11 cellular contexts compared by ENCODE assay signal in genomic region chr20:33793011-33793931, GRCh38. TPM values are rescaled to one million over a fixed set of nuclear protein-coding genes. Genes with fewer than 3 reads are reported as not detected.
DNase-seq lines count a peak whose midpoint lies in the region; ATAC-seq, FAIRE-seq and TF ChIP-seq lines count a peak whose summit lies in the region.
"Had no signal": no experiment of that assay in that cellular context is flagged by ENCODE, and none has a peak within 500 bp of the region (broad histone marks: within the 10 kb centered on the region; RNA-seq: fewer than 3 reads in every experiment).

No MANE protein-coding gene starts in this region.

- H3K9ac ChIP-seq in HCT116 (ENCODE audit: low read length): no peak overlapping the region
- H3K9ac ChIP-seq in adipocyte (ENCODE audit: low read length): peak overlapping the region; percentile 38
- no peak overlapping the region for H3K9ac ChIP-seq in kidney (ENCODE audit: low read length in 2 of 2)

- H3K4me3 ChIP-seq in HCT116 (replicated peaks in 1 of 2; ENCODE audit: low read depth in 1 of 2, low read length in 2 of 2) (no peak overlapping the region), adipocyte (ENCODE audit: low read length) (no peak overlapping the region), kidney (ENCODE audit: low read length in 2 of 2) (no peak overlapping the region), spleen (peak overlapping the region in 1 of 8 donors; percentile 11)
- H3K4me3 ChIP-seq: SK-N-MC had no signal

- TF ChIP-seq RAD21 in HCT116 (IDR thresholded peaks at IDR 0.05; ENCODE audit: low read depth): no peak

- intact Hi-C loops in HCT116 (cut with micrococcal nuclease): loop anchor here (10.0 kb wide), 1 partner anchor 272 kb away; no protein-coding TSS in a partner anchor
- intact Hi-C loops in kidney (cut with DNase I): no loop called here
- intact Hi-C loops in spleen (cut with DNase I; ENCODE audit: low total_unique reads): no loop called here

- H3K9me3 ChIP-seq in HCT116 (ENCODE audit: control insufficient read depth in 1 of 2, insufficient read depth in 1 of 2, low read depth in 1 of 2, low read length in 2 of 2) (no peaks in the 10 kb centered on the region), adipocyte (ENCODE audit: control insufficient read depth, low read length) (no peaks in the 10 kb centered on the region), kidney (ENCODE audit: control insufficient read depth in 1 of 2, low read length in 2 of 2) (no peaks in the 10 kb centered on the region), spleen (no peaks in the 10 kb centered on the region)
- H3K9me3 ChIP-seq: neutrophil had no signal

- no peak for FAIRE-seq in kidney (lab: Jason Lieb, UNC)

- H3K4me1 ChIP-seq in HCT116 (ENCODE audit: control insufficient read depth in 1 of 2, insufficient read depth in 2 of 2, low read length in 2 of 2) (peaks cover 63 to 90% of the 10 kb centered on the region in 2 experiments), adipocyte (ENCODE audit: control insufficient read depth, insufficient read depth, low read length) (peaks cover 18% of the 10 kb centered on the region), kidney (ENCODE audit: control insufficient read depth in 1 of 2, insufficient read depth in 1 of 2, low read depth in 1 of 2, low read length in 2 of 2) (peaks cover 3 to 7% of the 10 kb centered on the region in 2 donors), spleen (peaks cover 0 to 28% (median 13%) of the 10 kb centered on the region in 6 donors)

- RAD21 ChIA-PET in HCT116 (lab: Charles Lee; ENCODE audit: low non-redundant PET in 1 of 2, low total read pairs in 2 of 2, uncharacterized antibody in 2 of 2, unreplicated experiment in 2 of 2): no interaction called here

- H3K79me2 ChIP-seq in HCT116 (ENCODE audit: insufficient read depth, low read length): no peaks in the 10 kb centered on the region

- TF ChIP-seq POLR2A in HCT116 (IDR thresholded peaks at IDR 0.05; ENCODE audit: borderline replicate concordance, extremely low read depth, insufficient read depth, insufficient read length) (no peak), spleen (IDR thresholded peaks at IDR 0.05) (no peak)

- DNase-seq in HCT116 (ENCODE audit: low read depth, low spot score): no peak
- DNase-seq in adipocyte (ENCODE audit: low read depth): no peak
- peak; percentile 76 for DNase-seq in kidney
- DNase-seq in spleen: peak; percentile 82
- DNase-seq in NCI-H1092 (lab: John Stamatoyannopoulos, UW): no peak
- no peak for DNase-seq in activated T-cell treated with anti-CD3 and anti-CD28 coated beads for 4 hours
- DNase-seq: hypothalamus, NCI-H345 had no signal

- H2AFZ ChIP-seq in HCT116 (ENCODE audit: low read depth, low read length, poor library complexity, severe bottlenecking): no peak overlapping the region

- H3K4me2 ChIP-seq in HCT116 (ENCODE audit: low read length): peak overlapping the region; percentile 28; the same call in 1 of the 2 replicates

- H3K36me3 ChIP-seq in HCT116 (ENCODE audit: control insufficient read depth in 1 of 2, insufficient read depth in 2 of 2, low read length in 2 of 2): peaks cover 0 to 3% of the 10 kb centered on the region in 2 experiments; a peak in 1 of 4 replicates
- H3K36me3 ChIP-seq in adipocyte (ENCODE audit: control insufficient read depth, insufficient read depth, low read length, severe bottlenecking): no peaks in the 10 kb centered on the region
- no peaks in the 10 kb centered on the region for H3K36me3 ChIP-seq in kidney (ENCODE audit: control insufficient read depth in 1 of 2, insufficient read depth in 2 of 2, low read length in 2 of 2)
- H3K36me3 ChIP-seq in spleen: peaks cover 0 to 36% (median 11%) of the 10 kb centered on the region in 6 donors

- H3K9me2 ChIP-seq in HCT116 (ENCODE audit: insufficient read depth): no peaks in the 10 kb centered on the region

- 57 to 72% (median 62%) methylated on average over 21 of the region's 21 CpGs for WGBS in spleen, 5 donors

- TF ChIP-seq CTCF in HCT116 (IDR thresholded peaks at IDR 0.05 in 2 of 3, conservative IDR thresholded peaks at IDR 0.05 in 1 of 3; ENCODE audit: borderline replicate concordance in 1 of 3, insufficient read depth in 1 of 3, low read depth in 2 of 3, low read length in 2 of 3): no peak
- no peak for TF ChIP-seq CTCF in kidney (IDR thresholded peaks at IDR 0.05; ENCODE audit: borderline replicate concordance, extremely low read depth, insufficient read depth)
- no peak for TF ChIP-seq CTCF in spleen (IDR thresholded peaks at IDR 0.05 in 8 of 11, conservative IDR thresholded peaks at IDR 0.05 in 3 of 11)

- CTCF ChIA-PET in HCT116 (lab: Charles Lee): interaction anchor here (0.9 to 1.3 kb wide), 7 partner anchors 10 to 276 kb away, joined by 3 to 7 read pairs (median 4); no protein-coding TSS in a partner anchor

- no peak overlapping the region for H3K27ac ChIP-seq in HCT116 (ENCODE audit: low read depth, low read length)
- peak overlapping the region in 1 of 2 donors; percentile 53 for H3K27ac ChIP-seq in kidney (ENCODE audit: low read depth in 2 of 2, low read length in 2 of 2)
- peak overlapping the region in 7 of 8 donors; percentile 33 to 75 (median 66) for H3K27ac ChIP-seq in spleen
- H3K27ac ChIP-seq: neutrophil, SK-N-MC had no signal

- no peaks in the 10 kb centered on the region for H4K20me1 ChIP-seq in HCT116 (ENCODE audit: insufficient read depth)

- H3K27me3 ChIP-seq in HCT116 (ENCODE audit: insufficient read depth, low read length): no peaks in the 10 kb centered on the region
- H3K27me3 ChIP-seq in adipocyte (replicated peaks; ENCODE audit: control insufficient read depth, insufficient read depth, low read length): no peaks in the 10 kb centered on the region
- no peaks in the 10 kb centered on the region for H3K27me3 ChIP-seq in spleen (replicated peaks in 1 of 7)
- H3K27me3 ChIP-seq: neutrophil had no signal

- ATAC-seq in HCT116: no peak
- no peak for ATAC-seq in HG02884 (IDR thresholded peaks at IDR 0.05; ENCODE audit: unreplicated experiment)

- POLR2A ChIA-PET in HCT116 (lab: Charles Lee): no interaction called here

- BruUV-seq in HCT116 (replicated peaks; lab: Mats Ljungman, UMichigan): no TSS peak

TF ChIP-seq in HCT116, 20 proteins besides CTCF, POLR2A, EP300 and RAD21 (continues in another document):
- no peak for TF ChIP-seq SP1 (IDR thresholded peaks at IDR 0.05; ENCODE audit: low read depth)
- no peak for TF ChIP-seq TCF7L2 (IDR thresholded peaks at IDR 0.05; ENCODE audit: borderline replicate concordance, extremely low read depth, insufficient read depth, insufficient read length)
- no peak for TF ChIP-seq SRF (IDR thresholded peaks at IDR 0.05; ENCODE audit: low read depth)
- TF ChIP-seq CEBPB (IDR thresholded peaks at IDR 0.05; ENCODE audit: low read depth): no peak
- TF ChIP-seq EZH2phosphoT487 (IDR thresholded peaks at IDR 0.05; ENCODE audit: borderline replicate concordance): no peak
- no peak for TF ChIP-seq EZH2 (IDR thresholded peaks at IDR 0.05)
- TF ChIP-seq, protein P1, sequence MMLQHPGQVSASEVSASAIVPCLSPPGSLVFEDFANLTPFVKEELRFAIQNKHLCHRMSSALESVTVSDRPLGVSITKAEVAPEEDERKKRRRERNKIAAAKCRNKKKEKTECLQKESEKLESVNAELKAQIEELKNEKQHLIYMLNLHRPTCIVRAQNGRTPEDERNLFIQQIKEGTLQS (IDR thresholded peaks at IDR 0.05): no peak
- no peak for TF ChIP-seq MAX (IDR thresholded peaks at IDR 0.05)
- TF ChIP-seq, protein P2, sequence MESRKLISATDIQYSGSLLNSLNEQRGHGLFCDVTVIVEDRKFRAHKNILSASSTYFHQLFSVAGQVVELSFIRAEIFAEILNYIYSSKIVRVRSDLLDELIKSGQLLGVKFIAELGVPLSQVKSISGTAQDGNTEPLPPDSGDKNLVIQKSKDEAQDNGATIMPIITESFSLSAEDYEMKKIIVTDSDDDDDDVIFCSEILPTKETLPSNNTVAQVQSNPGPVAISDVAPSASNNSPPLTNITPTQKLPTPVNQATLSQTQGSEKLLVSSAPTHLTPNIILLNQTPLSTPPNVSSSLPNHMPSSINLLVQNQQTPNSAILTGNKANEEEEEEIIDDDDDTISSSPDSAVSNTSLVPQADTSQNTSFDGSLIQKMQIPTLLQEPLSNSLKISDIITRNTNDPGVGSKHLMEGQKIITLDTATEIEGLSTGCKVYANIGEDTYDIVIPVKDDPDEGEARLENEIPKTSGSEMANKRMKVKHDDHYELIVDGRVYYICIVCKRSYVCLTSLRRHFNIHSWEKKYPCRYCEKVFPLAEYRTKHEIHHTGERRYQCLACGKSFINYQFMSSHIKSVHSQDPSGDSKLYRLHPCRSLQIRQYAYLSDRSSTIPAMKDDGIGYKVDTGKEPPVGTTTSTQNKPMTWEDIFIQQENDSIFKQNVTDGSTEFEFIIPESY (IDR thresholded peaks at IDR 0.05; ENCODE audit: extremely low read depth, insufficient replicate concordance, low read length): no peak
- no peak for TF ChIP-seq JUND (IDR thresholded peaks at IDR 0.05)
- TF ChIP-seq CBX3 (IDR thresholded peaks at IDR 0.05; ENCODE audit: low read depth): no peak
- no peak for TF ChIP-seq ELF1 (IDR thresholded peaks at IDR 0.05; ENCODE audit: borderline replicate concordance, low read depth)
- TF ChIP-seq EGR1 (IDR thresholded peaks at IDR 0.05; ENCODE audit: low read depth): no peak
- no peak for TF ChIP-seq ZNF274 (IDR thresholded peaks at IDR 0.05; ENCODE audit: low read depth, low read length)
- TF ChIP-seq SIN3A (IDR thresholded peaks at IDR 0.05; ENCODE audit: low read depth): no peak
- TF ChIP-seq POLR2AphosphoS5 (IDR thresholded peaks at IDR 0.05; ENCODE audit: low read depth, low read length): no peak

RNA-seq across cellular contexts. Expression of gene CHMP4B, which starts 17.9 kb away (rescaled TPM):
- total RNA-seq in HCT116 (2021; ENCODE audit: unreplicated experiment) (56.9 TPM), kidney (104 TPM), spleen (10 to 100 TPM; 44.9 to 79.1 (median 71.8) TPM)
- 62.1 and 65.3 TPM in 2 replicates for polyA plus RNA-seq in HCT116 (2012)
- polyA plus RNA-seq in kidney (ENCODE audit: insufficient read depth, low read depth, low replicate concordance) (137 TPM), spleen (100 to 1,000 TPM in 1 of 3 donors, 10 to 100 TPM in 2; 75.0 to 118 (median 89.9) TPM)

Comparison
In these comparisons a context has a peak if more than half of its experiments do, and no peak if none do; other contexts are left out.
1. DNase-seq: peak in kidney (single experiment) and spleen (single experiment); none in HCT116 (single experiment), adipocyte (single experiment), NCI-H1092 (single experiment) and activated T-cell treated with anti-CD3 and anti-CD28 coated beads for 4 hours (single experiment).